ENCODE assay signal across 1 cellular context in the genomic region with DNA sequence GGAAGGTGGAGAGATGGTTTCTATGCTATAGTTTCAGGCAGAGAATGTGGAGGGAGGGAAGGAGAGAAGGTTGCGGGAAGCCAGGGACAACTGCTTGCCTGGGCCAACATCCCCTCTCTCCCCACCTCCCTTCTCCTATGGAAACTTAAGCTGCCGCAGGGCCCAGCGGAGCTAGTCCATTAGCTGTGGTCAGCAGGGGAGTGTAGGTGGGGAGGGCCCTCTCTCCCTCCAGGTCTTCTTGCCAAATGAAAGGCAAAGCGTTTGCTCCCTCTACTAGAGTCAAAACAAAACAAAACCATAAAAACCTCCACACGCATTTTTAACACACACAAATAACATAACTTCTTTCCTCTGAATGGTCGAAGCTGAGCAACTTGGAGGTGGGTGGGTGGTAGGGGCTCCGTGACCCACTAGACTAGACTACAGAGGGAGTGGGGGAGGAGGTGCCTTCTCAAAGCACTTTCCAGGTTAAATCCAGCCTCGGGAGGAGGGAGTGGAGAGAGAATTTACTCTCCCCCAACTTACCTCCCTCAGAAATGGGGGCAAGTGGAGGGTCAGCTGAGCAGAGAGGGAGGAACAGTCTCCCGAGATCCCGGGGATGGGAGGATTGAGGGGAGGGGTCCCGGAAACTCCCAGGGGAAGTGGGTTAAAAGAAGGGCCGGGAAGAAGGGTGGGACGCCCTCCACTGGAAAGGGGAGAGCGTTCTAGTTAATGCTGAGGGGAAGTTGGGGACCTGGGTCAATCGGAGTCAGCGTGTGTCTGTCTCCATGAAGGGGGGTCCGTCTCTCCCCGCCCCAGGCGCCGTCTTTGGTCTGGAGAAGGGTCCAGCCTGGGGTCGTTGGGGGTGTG.
TF ChIP-seq lines count a peak whose summit lies in the region.

No MANE protein-coding gene starts in this region.

TF ChIP-seq in HepG2, 621 proteins besides CTCF, POLR2A, EP300 and RAD21:
- no peak for TF ChIP-seq CHD4 (IDR thresholded peaks at IDR 0.05; ENCODE audit: borderline replicate concordance, low read length)
- TF ChIP-seq, protein P1, sequence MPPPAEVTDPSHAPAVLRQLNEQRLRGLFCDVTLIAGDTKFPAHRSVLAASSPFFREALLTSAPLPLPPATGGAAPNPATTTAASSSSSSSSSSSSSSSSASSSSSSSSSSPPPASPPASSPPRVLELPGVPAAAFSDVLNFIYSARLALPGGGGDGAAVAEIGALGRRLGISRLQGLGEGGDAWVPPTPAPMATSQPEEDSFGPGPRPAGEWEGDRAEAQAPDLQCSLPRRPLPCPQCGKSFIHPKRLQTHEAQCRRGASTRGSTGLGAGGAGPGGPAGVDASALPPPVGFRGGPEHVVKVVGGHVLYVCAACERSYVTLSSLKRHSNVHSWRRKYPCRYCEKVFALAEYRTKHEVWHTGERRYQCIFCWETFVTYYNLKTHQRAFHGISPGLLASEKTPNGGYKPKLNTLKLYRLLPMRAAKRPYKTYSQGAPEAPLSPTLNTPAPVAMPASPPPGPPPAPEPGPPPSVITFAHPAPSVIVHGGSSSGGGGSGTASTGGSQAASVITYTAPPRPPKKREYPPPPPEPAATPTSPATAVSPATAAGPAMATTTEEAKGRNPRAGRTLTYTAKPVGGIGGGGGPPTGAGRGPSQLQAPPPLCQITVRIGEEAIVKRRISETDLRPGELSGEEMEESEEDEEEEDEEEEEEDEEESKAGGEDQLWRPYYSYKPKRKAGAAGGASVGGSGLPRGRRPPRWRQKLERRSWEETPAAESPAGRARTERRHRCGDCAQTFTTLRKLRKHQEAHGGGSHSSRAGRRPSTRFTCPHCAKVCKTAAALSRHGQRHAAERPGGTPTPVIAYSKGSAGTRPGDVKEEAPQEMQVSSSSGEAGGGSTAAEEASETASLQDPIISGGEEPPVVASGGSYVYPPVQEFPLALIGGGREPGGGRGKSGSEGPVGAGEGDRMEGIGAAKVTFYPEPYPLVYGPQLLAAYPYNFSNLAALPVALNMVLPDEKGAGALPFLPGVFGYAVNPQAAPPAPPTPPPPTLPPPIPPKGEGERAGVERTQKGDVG (CRISPR knock-in tag; IDR thresholded peaks at IDR 0.05; ENCODE audit: borderline replicate concordance), result no peak
- TF ChIP-seq ZNF629 (CRISPR knock-in tag; conservative IDR thresholded peaks at IDR 0.05), result peak; percentile 52; the same call in 1 of the 2 replicates
- no peak for TF ChIP-seq KLF11 (CRISPR knock-in tag; IDR thresholded peaks at IDR 0.05)
- no peak for TF ChIP-seq TRIM24 (CRISPR knock-in tag; IDR thresholded peaks at IDR 0.05)
- TF ChIP-seq, protein P2, sequence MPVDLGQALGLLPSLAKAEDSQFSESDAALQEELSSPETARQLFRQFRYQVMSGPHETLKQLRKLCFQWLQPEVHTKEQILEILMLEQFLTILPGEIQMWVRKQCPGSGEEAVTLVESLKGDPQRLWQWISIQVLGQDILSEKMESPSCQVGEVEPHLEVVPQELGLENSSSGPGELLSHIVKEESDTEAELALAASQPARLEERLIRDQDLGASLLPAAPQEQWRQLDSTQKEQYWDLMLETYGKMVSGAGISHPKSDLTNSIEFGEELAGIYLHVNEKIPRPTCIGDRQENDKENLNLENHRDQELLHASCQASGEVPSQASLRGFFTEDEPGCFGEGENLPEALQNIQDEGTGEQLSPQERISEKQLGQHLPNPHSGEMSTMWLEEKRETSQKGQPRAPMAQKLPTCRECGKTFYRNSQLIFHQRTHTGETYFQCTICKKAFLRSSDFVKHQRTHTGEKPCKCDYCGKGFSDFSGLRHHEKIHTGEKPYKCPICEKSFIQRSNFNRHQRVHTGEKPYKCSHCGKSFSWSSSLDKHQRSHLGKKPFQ (CRISPR knock-in tag; IDR thresholded peaks at IDR 0.05; ENCODE audit: insufficient replicate concordance), result no peak
- TF ChIP-seq SRF (IDR thresholded peaks at IDR 0.05; ENCODE audit: low read depth, low read length), result no peak
- TF ChIP-seq, protein P3, sequence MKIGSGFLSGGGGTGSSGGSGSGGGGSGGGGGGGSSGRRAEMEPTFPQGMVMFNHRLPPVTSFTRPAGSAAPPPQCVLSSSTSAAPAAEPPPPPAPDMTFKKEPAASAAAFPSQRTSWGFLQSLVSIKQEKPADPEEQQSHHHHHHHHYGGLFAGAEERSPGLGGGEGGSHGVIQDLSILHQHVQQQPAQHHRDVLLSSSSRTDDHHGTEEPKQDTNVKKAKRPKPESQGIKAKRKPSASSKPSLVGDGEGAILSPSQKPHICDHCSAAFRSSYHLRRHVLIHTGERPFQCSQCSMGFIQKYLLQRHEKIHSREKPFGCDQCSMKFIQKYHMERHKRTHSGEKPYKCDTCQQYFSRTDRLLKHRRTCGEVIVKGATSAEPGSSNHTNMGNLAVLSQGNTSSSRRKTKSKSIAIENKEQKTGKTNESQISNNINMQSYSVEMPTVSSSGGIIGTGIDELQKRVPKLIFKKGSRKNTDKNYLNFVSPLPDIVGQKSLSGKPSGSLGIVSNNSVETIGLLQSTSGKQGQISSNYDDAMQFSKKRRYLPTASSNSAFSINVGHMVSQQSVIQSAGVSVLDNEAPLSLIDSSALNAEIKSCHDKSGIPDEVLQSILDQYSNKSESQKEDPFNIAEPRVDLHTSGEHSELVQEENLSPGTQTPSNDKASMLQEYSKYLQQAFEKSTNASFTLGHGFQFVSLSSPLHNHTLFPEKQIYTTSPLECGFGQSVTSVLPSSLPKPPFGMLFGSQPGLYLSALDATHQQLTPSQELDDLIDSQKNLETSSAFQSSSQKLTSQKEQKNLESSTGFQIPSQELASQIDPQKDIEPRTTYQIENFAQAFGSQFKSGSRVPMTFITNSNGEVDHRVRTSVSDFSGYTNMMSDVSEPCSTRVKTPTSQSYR (CRISPR knock-in tag; IDR thresholded peaks at IDR 0.05; ENCODE audit: borderline replicate concordance), result no peak
- TF ChIP-seq, protein P4, sequence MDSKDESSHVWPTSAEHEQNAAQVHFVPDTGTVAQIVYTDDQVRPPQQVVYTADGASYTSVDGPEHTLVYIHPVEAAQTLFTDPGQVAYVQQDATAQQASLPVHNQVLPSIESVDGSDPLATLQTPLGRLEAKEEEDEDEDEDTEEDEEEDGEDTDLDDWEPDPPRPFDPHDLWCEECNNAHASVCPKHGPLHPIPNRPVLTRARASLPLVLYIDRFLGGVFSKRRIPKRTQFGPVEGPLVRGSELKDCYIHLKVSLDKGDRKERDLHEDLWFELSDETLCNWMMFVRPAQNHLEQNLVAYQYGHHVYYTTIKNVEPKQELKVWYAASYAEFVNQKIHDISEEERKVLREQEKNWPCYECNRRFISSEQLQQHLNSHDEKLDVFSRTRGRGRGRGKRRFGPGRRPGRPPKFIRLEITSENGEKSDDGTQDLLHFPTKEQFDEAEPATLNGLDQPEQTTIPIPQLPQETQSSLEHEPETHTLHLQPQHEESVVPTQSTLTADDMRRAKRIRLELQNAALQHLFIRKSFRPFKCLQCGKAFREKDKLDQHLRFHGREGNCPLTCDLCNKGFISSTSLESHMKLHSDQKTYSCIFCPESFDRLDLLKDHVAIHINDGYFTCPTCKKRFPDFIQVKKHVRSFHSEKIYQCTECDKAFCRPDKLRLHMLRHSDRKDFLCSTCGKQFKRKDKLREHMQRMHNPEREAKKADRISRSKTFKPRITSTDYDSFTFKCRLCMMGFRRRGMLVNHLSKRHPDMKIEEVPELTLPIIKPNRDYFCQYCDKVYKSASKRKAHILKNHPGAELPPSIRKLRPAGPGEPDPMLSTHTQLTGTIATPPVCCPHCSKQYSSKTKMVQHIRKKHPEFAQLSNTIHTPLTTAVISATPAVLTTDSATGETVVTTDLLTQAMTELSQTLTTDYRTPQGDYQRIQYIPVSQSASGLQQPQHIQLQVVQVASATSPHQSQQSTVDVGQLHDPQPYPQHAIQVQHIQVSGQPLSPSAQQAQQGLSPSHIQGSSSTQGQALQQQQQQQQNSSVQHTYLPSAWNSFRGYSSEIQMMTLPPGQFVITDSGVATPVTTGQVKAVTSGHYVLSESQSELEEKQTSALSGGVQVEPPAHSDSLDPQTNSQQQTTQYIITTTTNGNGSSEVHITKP (CRISPR knock-in tag; IDR thresholded peaks at IDR 0.05; ENCODE audit: low read depth), result peak; percentile 71
